In genomic region chr3:185824467-185825378, GRCh38 we compare ENCODE assay signal across 1 cellular context.
A peak's percentile ranks its signal among the peaks of the same experiment; 100 is the strongest.
TF ChIP-seq lines count a peak whose summit lies in the region.

Gene IGF2BP2, minus strand, starts transcription at chr3:185825042. Its CDS starts 82 bp downstream, at chr3:185824960.

TF ChIP-seq in K562, 482 proteins besides CTCF, POLR2A, EP300 and RAD21 (continued from another document):
- TF ChIP-seq HNRNPL (IDR thresholded peaks at IDR 0.05; ENCODE audit: low read depth, low read length) (peak; percentile 18; the same call in 1 of the 2 replicates), BHLHE40 (IDR thresholded peaks at IDR 0.05; ENCODE audit: low read length) (no peak), SIN3A (IDR thresholded peaks at IDR 0.05; ENCODE audit: borderline replicate concordance in 2 of 2, control insufficient read depth in 1 of 2, low read depth in 2 of 2, low read length in 2 of 2) (peak in 1 of 2 experiments; percentile 63; a peak in 1 of 4 replicates), CXXC5 (CRISPR knock-in tag; IDR thresholded peaks at IDR 0.05) (peak; percentile 25), E2F6 (IDR thresholded peaks at IDR 0.05; ENCODE audit: borderline replicate concordance in 1 of 2, extremely low read depth in 1 of 2, insufficient read depth in 1 of 2, insufficient read length in 1 of 2, low read depth in 1 of 2, low read length in 1 of 2, poor library complexity in 1 of 2, severe bottlenecking in 1 of 2) (peak; percentile 36 to 79), MYC (IDR thresholded peaks at IDR 0.05; ENCODE audit: low read depth, low read length) (peak; percentile 50; the same call in 1 of the 2 replicates), MYC (CRISPR knock-in tag; IDR thresholded peaks at IDR 0.05; ENCODE audit: borderline replicate concordance, low read depth) (no peak), CHD1 (IDR thresholded peaks at IDR 0.05; ENCODE audit: low read length) (peak; percentile 62), GTF2A2 (tag; IDR thresholded peaks at IDR 0.05) (no peak), FOXM1 (IDR thresholded peaks at IDR 0.05; ENCODE audit: low read depth) (no peak), FOXM1 (CRISPR knock-in tag; IDR thresholded peaks at IDR 0.05; ENCODE audit: low read depth) (no peak), POLR2H (tag; IDR thresholded peaks at IDR 0.05; ENCODE audit: low read depth) (0 out of 2 replicates have a peak, but pooled peaks have one; percentile 42), RB1 (IDR thresholded peaks at IDR 0.05; ENCODE audit: low read depth) (peak; percentile 83), YY1 (IDR thresholded peaks at IDR 0.05; ENCODE audit: borderline replicate concordance in 1 of 3, control insufficient read depth in 1 of 3, extremely low read depth in 1 of 3, insufficient read depth in 3 of 3, insufficient read length in 1 of 3, insufficient replicate concordance in 2 of 3, low read depth in 1 of 3, low read length in 2 of 3) (peak in 2 of 3 experiments; percentile 49 to 50), RCOR1 (IDR thresholded peaks at IDR 0.05; ENCODE audit: borderline replicate concordance in 1 of 2, low read depth in 2 of 2, low read length in 2 of 2) (peak in 1 of 2 experiments; percentile 4; a peak in 1 of 4 replicates), ZBTB12 (CRISPR knock-in tag; IDR thresholded peaks at IDR 0.05) (no peak), MAZ (CRISPR knock-in tag; conservative IDR thresholded peaks at IDR 0.05 in 1 of 2, IDR thresholded peaks at IDR 0.05 in 1 of 2) (peak; percentile 50 to 66), ZNF239 (CRISPR knock-in tag; IDR thresholded peaks at IDR 0.05) (no peak), RBFOX2 (IDR thresholded peaks at IDR 0.05; ENCODE audit: low read depth, low read length) (peak; percentile 69), L3MBTL2 (IDR thresholded peaks at IDR 0.05) (peak; percentile 42; the same call in 1 of the 2 replicates), ATF1 (CRISPR knock-in tag; IDR thresholded peaks at IDR 0.05) (no peak), ATF1 (tag; IDR thresholded peaks at IDR 0.05) (0 out of 2 replicates have a peak, but pooled peaks have one; percentile 11), ZNF324 (CRISPR knock-in tag; IDR thresholded peaks at IDR 0.05) (no peak), ZBTB17 (CRISPR knock-in tag; IDR thresholded peaks at IDR 0.05) (peak; percentile 58; the same call in 1 of the 2 replicates), FIP1L1 (IDR thresholded peaks at IDR 0.05; ENCODE audit: low read depth, low read length, poor library complexity, severe bottlenecking) (no peak), POLR2AphosphoS5 (IDR thresholded peaks at IDR 0.05; ENCODE audit: control insufficient read depth, insufficient read depth, low read depth, low read length) (peak; percentile 64), ILF3 (IDR thresholded peaks at IDR 0.05; ENCODE audit: borderline replicate concordance) (no peak)
- TF ChIP-seq, protein P1, sequence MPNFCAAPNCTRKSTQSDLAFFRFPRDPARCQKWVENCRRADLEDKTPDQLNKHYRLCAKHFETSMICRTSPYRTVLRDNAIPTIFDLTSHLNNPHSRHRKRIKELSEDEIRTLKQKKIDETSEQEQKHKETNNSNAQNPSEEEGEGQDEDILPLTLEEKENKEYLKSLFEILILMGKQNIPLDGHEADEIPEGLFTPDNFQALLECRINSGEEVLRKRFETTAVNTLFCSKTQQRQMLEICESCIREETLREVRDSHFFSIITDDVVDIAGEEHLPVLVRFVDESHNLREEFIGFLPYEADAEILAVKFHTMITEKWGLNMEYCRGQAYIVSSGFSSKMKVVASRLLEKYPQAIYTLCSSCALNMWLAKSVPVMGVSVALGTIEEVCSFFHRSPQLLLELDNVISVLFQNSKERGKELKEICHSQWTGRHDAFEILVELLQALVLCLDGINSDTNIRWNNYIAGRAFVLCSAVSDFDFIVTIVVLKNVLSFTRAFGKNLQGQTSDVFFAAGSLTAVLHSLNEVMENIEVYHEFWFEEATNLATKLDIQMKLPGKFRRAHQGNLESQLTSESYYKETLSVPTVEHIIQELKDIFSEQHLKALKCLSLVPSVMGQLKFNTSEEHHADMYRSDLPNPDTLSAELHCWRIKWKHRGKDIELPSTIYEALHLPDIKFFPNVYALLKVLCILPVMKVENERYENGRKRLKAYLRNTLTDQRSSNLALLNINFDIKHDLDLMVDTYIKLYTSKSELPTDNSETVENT (CRISPR knock-in tag; IDR thresholded peaks at IDR 0.05), result peak; percentile 61
- TF ChIP-seq, protein P2, sequence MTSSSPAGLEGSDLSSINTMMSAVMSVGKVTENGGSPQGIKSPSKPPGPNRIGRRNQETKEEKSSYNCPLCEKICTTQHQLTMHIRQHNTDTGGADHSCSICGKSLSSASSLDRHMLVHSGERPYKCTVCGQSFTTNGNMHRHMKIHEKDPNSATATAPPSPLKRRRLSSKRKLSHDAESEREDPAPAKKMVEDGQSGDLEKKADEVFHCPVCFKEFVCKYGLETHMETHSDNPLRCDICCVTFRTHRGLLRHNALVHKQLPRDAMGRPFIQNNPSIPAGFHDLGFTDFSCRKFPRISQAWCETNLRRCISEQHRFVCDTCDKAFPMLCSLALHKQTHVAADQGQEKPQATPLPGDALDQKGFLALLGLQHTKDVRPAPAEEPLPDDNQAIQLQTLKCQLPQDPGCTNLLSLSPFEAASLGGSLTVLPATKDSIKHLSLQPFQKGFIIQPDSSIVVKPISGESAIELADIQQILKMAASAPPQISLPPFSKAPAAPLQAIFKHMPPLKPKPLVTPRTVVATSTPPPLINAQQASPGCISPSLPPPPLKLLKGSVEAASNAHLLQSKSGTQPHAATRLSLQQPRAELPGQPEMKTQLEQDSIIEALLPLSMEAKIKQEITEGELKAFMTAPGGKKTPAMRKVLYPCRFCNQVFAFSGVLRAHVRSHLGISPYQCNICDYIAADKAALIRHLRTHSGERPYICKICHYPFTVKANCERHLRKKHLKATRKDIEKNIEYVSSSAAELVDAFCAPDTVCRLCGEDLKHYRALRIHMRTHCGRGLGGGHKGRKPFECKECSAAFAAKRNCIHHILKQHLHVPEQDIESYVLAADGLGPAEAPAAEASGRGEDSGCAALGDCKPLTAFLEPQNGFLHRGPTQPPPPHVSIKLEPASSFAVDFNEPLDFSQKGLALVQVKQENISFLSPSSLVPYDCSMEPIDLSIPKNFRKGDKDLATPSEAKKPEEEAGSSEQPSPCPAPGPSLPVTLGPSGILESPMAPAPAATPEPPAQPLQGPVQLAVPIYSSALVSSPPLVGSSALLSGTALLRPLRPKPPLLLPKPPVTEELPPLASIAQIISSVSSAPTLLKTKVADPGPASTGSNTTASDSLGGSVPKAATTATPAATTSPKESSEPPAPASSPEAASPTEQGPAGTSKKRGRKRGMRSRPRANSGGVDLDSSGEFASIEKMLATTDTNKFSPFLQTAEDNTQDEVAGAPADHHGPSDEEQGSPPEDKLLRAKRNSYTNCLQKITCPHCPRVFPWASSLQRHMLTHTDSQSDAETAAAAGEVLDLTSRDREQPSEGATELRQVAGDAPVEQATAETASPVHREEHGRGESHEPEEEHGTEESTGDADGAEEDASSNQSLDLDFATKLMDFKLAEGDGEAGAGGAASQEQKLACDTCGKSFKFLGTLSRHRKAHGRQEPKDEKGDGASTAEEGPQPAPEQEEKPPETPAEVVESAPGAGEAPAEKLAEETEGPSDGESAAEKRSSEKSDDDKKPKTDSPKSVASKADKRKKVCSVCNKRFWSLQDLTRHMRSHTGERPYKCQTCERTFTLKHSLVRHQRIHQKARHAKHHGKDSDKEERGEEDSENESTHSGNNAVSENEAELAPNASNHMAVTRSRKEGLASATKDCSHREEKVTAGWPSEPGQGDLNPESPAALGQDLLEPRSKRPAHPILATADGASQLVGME (CRISPR knock-in tag; IDR thresholded peaks at IDR 0.05), result no peak
- TF ChIP-seq, protein P3, sequence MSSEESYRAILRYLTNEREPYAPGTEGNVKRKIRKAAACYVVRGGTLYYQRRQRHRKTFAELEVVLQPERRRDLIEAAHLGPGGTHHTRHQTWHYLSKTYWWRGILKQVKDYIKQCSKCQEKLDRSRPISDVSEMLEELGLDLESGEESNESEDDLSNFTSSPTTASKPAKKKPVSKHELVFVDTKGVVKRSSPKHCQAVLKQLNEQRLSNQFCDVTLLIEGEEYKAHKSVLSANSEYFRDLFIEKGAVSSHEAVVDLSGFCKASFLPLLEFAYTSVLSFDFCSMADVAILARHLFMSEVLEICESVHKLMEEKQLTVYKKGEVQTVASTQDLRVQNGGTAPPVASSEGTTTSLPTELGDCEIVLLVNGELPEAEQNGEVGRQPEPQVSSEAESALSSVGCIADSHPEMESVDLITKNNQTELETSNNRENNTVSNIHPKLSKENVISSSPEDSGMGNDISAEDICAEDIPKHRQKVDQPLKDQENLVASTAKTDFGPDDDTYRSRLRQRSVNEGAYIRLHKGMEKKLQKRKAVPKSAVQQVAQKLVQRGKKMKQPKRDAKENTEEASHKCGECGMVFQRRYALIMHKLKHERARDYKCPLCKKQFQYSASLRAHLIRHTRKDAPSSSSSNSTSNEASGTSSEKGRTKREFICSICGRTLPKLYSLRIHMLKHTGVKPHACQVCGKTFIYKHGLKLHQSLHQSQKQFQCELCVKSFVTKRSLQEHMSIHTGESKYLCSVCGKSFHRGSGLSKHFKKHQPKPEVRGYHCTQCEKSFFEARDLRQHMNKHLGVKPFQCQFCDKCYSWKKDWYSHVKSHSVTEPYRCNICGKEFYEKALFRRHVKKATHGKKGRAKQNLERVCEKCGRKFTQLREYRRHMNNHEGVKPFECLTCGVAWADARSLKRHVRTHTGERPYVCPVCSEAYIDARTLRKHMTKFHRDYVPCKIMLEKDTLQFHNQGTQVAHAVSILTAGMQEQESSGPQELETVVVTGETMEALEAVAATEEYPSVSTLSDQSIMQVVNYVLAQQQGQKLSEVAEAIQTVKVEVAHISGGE (CRISPR knock-in tag; IDR thresholded peaks at IDR 0.05), result peak in 1 of 3 experiments; percentile 78; a peak in 1 of 6 replicates
- TF ChIP-seq, protein P4, sequence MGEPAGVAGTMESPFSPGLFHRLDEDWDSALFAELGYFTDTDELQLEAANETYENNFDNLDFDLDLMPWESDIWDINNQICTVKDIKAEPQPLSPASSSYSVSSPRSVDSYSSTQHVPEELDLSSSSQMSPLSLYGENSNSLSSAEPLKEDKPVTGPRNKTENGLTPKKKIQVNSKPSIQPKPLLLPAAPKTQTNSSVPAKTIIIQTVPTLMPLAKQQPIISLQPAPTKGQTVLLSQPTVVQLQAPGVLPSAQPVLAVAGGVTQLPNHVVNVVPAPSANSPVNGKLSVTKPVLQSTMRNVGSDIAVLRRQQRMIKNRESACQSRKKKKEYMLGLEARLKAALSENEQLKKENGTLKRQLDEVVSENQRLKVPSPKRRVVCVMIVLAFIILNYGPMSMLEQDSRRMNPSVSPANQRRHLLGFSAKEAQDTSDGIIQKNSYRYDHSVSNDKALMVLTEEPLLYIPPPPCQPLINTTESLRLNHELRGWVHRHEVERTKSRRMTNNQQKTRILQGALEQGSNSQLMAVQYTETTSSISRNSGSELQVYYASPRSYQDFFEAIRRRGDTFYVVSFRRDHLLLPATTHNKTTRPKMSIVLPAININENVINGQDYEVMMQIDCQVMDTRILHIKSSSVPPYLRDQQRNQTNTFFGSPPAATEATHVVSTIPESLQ (CRISPR knock-in tag; IDR thresholded peaks at IDR 0.05), result peak; percentile 30; the same call in 1 of the 2 replicates
- TF ChIP-seq, protein P5, sequence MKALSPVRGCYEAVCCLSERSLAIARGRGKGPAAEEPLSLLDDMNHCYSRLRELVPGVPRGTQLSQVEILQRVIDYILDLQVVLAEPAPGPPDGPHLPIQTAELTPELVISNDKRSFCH (CRISPR knock-in tag; IDR thresholded peaks at IDR 0.05), result no peak
- TF ChIP-seq, protein P5 (tag; IDR thresholded peaks at IDR 0.05), result peak; percentile 19; the same call in 1 of the 2 replicates
- TF ChIP-seq, protein P6, sequence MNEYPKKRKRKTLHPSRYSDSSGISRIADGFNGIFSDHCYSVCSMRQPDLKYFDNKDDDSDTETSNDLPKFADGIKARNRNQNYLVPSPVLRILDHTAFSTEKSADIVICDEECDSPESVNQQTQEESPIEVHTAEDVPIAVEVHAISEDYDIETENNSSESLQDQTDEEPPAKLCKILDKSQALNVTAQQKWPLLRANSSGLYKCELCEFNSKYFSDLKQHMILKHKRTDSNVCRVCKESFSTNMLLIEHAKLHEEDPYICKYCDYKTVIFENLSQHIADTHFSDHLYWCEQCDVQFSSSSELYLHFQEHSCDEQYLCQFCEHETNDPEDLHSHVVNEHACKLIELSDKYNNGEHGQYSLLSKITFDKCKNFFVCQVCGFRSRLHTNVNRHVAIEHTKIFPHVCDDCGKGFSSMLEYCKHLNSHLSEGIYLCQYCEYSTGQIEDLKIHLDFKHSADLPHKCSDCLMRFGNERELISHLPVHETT (CRISPR knock-in tag; conservative IDR thresholded peaks at IDR 0.05 in 1 of 2, IDR thresholded peaks at IDR 0.05 in 1 of 2), result peak in 1 of 2 experiments; percentile 86; a peak in 2 of 4 replicates
